2 cellular contexts compared by ENCODE assay signal in genomic region chr19:13023666-13024065, GRCh38.
TF ChIP-seq lines count a peak whose summit lies in the region.

No MANE protein-coding gene starts in this region.

TF ChIP-seq in SK-N-SH, 30 proteins besides CTCF, POLR2A, EP300 and RAD21 (continued from another document):
- TF ChIP-seq FOSL2 (IDR thresholded peaks at IDR 0.05; ENCODE audit: borderline replicate concordance, low read depth) (no peak), NFIC (IDR thresholded peaks at IDR 0.05; ENCODE audit: borderline replicate concordance) (no peak), RCOR1 (IDR thresholded peaks at IDR 0.05; ENCODE audit: low read length) (no peak), MEF2A (IDR thresholded peaks at IDR 0.05; ENCODE audit: borderline replicate concordance, low read depth) (no peak), SMC3 (IDR thresholded peaks at IDR 0.05; ENCODE audit: low read depth, low read length) (no peak), SIN3A (IDR thresholded peaks at IDR 0.05; ENCODE audit: borderline replicate concordance, low read depth, low read length) (no peak), EZH2phosphoT487 (IDR thresholded peaks at IDR 0.05; ENCODE audit: borderline replicate concordance, low read depth) (no peak), TCF12 (IDR thresholded peaks at IDR 0.05) (no peak), RFX5 (IDR thresholded peaks at IDR 0.05; ENCODE audit: low read length) (no peak), ELF1 (IDR thresholded peaks at IDR 0.05) (no peak), FOXJ3 (CRISPR knock-in tag; IDR thresholded peaks at IDR 0.05) (no peak), JUND (IDR thresholded peaks at IDR 0.05) (no peak), MAX (IDR thresholded peaks at IDR 0.05; ENCODE audit: low read depth) (no peak), MXI1 (IDR thresholded peaks at IDR 0.05; ENCODE audit: low read depth, low read length) (no peak), GABPA (IDR thresholded peaks at IDR 0.05; ENCODE audit: low read depth) (no peak)
- TF ChIP-seq, protein P1, sequence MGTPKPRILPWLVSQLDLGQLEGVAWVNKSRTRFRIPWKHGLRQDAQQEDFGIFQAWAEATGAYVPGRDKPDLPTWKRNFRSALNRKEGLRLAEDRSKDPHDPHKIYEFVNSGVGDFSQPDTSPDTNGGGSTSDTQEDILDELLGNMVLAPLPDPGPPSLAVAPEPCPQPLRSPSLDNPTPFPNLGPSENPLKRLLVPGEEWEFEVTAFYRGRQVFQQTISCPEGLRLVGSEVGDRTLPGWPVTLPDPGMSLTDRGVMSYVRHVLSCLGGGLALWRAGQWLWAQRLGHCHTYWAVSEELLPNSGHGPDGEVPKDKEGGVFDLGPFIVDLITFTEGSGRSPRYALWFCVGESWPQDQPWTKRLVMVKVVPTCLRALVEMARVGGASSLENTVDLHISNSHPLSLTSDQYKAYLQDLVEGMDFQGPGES (IDR thresholded peaks at IDR 0.05; ENCODE audit: low read depth, low read length): no peak
- TF ChIP-seq, protein P2, sequence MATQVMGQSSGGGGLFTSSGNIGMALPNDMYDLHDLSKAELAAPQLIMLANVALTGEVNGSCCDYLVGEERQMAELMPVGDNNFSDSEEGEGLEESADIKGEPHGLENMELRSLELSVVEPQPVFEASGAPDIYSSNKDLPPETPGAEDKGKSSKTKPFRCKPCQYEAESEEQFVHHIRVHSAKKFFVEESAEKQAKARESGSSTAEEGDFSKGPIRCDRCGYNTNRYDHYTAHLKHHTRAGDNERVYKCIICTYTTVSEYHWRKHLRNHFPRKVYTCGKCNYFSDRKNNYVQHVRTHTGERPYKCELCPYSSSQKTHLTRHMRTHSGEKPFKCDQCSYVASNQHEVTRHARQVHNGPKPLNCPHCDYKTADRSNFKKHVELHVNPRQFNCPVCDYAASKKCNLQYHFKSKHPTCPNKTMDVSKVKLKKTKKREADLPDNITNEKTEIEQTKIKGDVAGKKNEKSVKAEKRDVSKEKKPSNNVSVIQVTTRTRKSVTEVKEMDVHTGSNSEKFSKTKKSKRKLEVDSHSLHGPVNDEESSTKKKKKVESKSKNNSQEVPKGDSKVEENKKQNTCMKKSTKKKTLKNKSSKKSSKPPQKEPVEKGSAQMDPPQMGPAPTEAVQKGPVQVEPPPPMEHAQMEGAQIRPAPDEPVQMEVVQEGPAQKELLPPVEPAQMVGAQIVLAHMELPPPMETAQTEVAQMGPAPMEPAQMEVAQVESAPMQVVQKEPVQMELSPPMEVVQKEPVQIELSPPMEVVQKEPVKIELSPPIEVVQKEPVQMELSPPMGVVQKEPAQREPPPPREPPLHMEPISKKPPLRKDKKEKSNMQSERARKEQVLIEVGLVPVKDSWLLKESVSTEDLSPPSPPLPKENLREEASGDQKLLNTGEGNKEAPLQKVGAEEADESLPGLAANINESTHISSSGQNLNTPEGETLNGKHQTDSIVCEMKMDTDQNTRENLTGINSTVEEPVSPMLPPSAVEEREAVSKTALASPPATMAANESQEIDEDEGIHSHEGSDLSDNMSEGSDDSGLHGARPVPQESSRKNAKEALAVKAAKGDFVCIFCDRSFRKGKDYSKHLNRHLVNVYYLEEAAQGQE (IDR thresholded peaks at IDR 0.05; ENCODE audit: low read depth, low read length): no peak
- TF ChIP-seq, protein P3, sequence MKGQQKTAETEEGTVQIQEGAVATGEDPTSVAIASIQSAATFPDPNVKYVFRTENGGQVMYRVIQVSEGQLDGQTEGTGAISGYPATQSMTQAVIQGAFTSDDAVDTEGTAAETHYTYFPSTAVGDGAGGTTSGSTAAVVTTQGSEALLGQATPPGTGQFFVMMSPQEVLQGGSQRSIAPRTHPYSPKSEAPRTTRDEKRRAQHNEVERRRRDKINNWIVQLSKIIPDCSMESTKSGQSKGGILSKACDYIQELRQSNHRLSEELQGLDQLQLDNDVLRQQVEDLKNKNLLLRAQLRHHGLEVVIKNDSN (IDR thresholded peaks at IDR 0.05; ENCODE audit: borderline replicate concordance, low read depth): no peak

TF ChIP-seq in SK-N-SH treated with all-trans-retinoic acid at 6 μM for 48 hours, 23 proteins besides CTCF, POLR2A, EP300 and RAD21 (continued from another document):
- TF ChIP-seq, protein P4, sequence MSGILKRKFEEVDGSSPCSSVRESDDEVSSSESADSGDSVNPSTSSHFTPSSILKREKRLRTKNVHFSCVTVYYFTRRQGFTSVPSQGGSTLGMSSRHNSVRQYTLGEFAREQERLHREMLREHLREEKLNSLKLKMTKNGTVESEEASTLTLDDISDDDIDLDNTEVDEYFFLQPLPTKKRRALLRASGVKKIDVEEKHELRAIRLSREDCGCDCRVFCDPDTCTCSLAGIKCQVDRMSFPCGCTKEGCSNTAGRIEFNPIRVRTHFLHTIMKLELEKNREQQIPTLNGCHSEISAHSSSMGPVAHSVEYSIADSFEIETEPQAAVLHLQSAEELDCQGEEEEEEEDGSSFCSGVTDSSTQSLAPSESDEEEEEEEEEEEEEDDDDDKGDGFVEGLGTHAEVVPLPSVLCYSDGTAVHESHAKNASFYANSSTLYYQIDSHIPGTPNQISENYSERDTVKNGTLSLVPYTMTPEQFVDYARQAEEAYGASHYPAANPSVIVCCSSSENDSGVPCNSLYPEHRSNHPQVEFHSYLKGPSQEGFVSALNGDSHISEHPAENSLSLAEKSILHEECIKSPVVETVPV (CRISPR knock-in tag; IDR thresholded peaks at IDR 0.05): no peak
- TF ChIP-seq RARB (CRISPR knock-in tag; IDR thresholded peaks at IDR 0.05) (no peak), ZNF8 (CRISPR knock-in tag; IDR thresholded peaks at IDR 0.05) (no peak), CSDC2 (CRISPR knock-in tag; IDR thresholded peaks at IDR 0.05) (no peak), ZFP30 (CRISPR knock-in tag; IDR thresholded peaks at IDR 0.05) (no peak), ZNF565 (CRISPR knock-in tag; conservative IDR thresholded peaks at IDR 0.05; ENCODE audit: low read depth) (no peak)
- TF ChIP-seq, protein P5, sequence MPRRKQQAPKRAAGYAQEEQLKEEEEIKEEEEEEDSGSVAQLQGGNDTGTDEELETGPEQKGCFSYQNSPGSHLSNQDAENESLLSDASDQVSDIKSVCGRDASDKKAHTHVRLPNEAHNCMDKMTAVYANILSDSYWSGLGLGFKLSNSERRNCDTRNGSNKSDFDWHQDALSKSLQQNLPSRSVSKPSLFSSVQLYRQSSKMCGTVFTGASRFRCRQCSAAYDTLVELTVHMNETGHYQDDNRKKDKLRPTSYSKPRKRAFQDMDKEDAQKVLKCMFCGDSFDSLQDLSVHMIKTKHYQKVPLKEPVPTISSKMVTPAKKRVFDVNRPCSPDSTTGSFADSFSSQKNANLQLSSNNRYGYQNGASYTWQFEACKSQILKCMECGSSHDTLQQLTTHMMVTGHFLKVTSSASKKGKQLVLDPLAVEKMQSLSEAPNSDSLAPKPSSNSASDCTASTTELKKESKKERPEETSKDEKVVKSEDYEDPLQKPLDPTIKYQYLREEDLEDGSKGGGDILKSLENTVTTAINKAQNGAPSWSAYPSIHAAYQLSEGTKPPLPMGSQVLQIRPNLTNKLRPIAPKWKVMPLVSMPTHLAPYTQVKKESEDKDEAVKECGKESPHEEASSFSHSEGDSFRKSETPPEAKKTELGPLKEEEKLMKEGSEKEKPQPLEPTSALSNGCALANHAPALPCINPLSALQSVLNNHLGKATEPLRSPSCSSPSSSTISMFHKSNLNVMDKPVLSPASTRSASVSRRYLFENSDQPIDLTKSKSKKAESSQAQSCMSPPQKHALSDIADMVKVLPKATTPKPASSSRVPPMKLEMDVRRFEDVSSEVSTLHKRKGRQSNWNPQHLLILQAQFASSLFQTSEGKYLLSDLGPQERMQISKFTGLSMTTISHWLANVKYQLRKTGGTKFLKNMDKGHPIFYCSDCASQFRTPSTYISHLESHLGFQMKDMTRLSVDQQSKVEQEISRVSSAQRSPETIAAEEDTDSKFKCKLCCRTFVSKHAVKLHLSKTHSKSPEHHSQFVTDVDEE (CRISPR knock-in tag; IDR thresholded peaks at IDR 0.05): no peak
- TF ChIP-seq, protein P6, sequence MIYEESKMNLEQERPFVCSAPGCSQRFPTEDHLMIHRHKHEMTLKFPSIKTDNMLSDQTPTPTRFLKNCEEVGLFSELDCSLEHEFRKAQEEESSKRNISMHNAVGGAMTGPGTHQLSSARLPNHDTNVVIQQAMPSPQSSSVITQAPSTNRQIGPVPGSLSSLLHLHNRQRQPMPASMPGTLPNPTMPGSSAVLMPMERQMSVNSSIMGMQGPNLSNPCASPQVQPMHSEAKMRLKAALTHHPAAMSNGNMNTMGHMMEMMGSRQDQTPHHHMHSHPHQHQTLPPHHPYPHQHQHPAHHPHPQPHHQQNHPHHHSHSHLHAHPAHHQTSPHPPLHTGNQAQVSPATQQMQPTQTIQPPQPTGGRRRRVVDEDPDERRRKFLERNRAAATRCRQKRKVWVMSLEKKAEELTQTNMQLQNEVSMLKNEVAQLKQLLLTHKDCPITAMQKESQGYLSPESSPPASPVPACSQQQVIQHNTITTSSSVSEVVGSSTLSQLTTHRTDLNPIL (CRISPR knock-in tag; IDR thresholded peaks at IDR 0.05; ENCODE audit: low read depth): no peak
